Comparison of ENCODE assay signal across 8 cellular contexts in genomic region chr14:30558362-30558674, GRCh38. TPM values are rescaled to one million over a fixed set of nuclear protein-coding genes. Genes with fewer than 3 reads are reported as not detected.
DNase-seq lines count a peak whose midpoint lies in the region; ATAC-seq and TF ChIP-seq lines count a peak whose summit lies in the region.

No MANE protein-coding gene starts in this region.

- peak overlapping the region; percentile 96 to 100 (median 100) for H3K4me3 Mint-ChIP-seq in IgD-negative memory B cell
- peak overlapping the region; percentile 97 to 100 (median 99) for H3K4me3 Mint-ChIP-seq in naive thymus-derived CD4-positive, alpha-beta T cell

- ATAC-seq in naive thymus-derived CD4-positive, alpha-beta T cell: no peak
- no peak for ATAC-seq in HG03565 (IDR thresholded peaks at IDR 0.05; ENCODE audit: unreplicated experiment)

- no peaks in the 10 kb centered on the region for H3K27me3 Mint-ChIP-seq in IgD-negative memory B cell
- H3K27me3 Mint-ChIP-seq in naive thymus-derived CD4-positive, alpha-beta T cell: peaks cover 0 to 4% (median 0%) of the 10 kb centered on the region in 5 donors

- POLR2A ChIA-PET in AG04449 (lab: Yijun Ruan, JAX): interaction anchor here (1.0 kb wide), 1 partner anchor 11 kb away, joined by 5 read pairs; no protein-coding TSS in a partner anchor
- POLR2A ChIA-PET in naive thymus-derived CD4-positive, alpha-beta T cell (lab: Charles Lee): interaction anchor here (0.9 to 4.9 kb wide), 4 partner anchors 11 to 469 kb away, joined by 3 to 17 read pairs (median 4); partner anchors contain the start of gene SCFD1

- CTCF ChIA-PET in AG04449 (lab: Yijun Ruan, JAX): interaction anchor here (1.1 kb wide), 1 partner anchor 1805 kb away, joined by 3 read pairs; no protein-coding TSS in a partner anchor
- CTCF ChIA-PET in naive thymus-derived CD4-positive, alpha-beta T cell (lab: Charles Lee): interaction anchor here (0.8 kb wide), 1 partner anchor 10 kb away, joined by 3 read pairs; no protein-coding TSS in a partner anchor

- no peak for DNase-seq in AG04449 (ENCODE audit: low read depth, low spot score)
- no peak for DNase-seq in choroid plexus epithelial cell (ENCODE audit: low read depth)
- DNase-seq in naive thymus-derived CD4-positive, alpha-beta T cell: no peak
- no peak for DNase-seq in kidney tubule cell (ENCODE audit: low spot score)
- DNase-seq in amygdala (lab: John Stamatoyannopoulos, UW): no peak
- DNase-seq in DMS 273 (lab: John Stamatoyannopoulos, UW; ENCODE audit: unreplicated experiment): no peak

- peak overlapping the region in 2 of 3 donors; percentile 76 to 99 for H3K27ac Mint-ChIP-seq in IgD-negative memory B cell
- peak overlapping the region; percentile 93 to 100 (median 98) for H3K27ac Mint-ChIP-seq in naive thymus-derived CD4-positive, alpha-beta T cell

- no peaks in the 10 kb centered on the region for H3K9me3 ChIP-seq in naive thymus-derived CD4-positive, alpha-beta T cell (ENCODE audit: control insufficient read depth in 2 of 3, low read length in 3 of 3)

- peaks cover 0 to 6% (median 0%) of the 10 kb centered on the region in 3 experiments for H3K36me3 ChIP-seq in naive thymus-derived CD4-positive, alpha-beta T cell (ENCODE audit: control insufficient read depth in 2 of 3, insufficient read depth in 3 of 3, low read length in 3 of 3)

- no peaks in the 10 kb centered on the region for H3K36me3 Mint-ChIP-seq in IgD-negative memory B cell
- peaks cover 0 to 19% (median 14%) of the 10 kb centered on the region in 5 donors for H3K36me3 Mint-ChIP-seq in naive thymus-derived CD4-positive, alpha-beta T cell

- TF ChIP-seq CTCF in AG04449 (IDR thresholded peaks at IDR 0.05; ENCODE audit: insufficient read depth, low read length, missing control alignments) (no peak), choroid plexus epithelial cell (conservative IDR thresholded peaks at IDR 0.05; ENCODE audit: low read depth, low read length) (no peak)

- peaks cover 5 to 12% of the 10 kb centered on the region in 2 donors for H3K4me1 ChIP-seq in naive thymus-derived CD4-positive, alpha-beta T cell (ENCODE audit: control insufficient read depth in 2 of 2, insufficient read depth in 2 of 2, low read length in 2 of 2)

- H3K4me3 ChIP-seq in AG04449 (ENCODE audit: low read depth, low read length) (peak overlapping the region; percentile 96), choroid plexus epithelial cell (ENCODE audit: low read depth, low read length) (peak overlapping the region; percentile 94)
- H3K4me3 ChIP-seq in naive thymus-derived CD4-positive, alpha-beta T cell (ENCODE audit: low read length): peak overlapping the region; percentile 76

- H3K27me3 ChIP-seq in naive thymus-derived CD4-positive, alpha-beta T cell (ENCODE audit: control insufficient read depth in 2 of 2, insufficient read depth in 2 of 2, low read length in 2 of 2): no peaks in the 10 kb centered on the region

- intact Hi-C loops in naive thymus-derived CD4-positive, alpha-beta T cell (cut with micrococcal nuclease): loop anchor here (2.0 to 10.0 kb wide), 12 partner anchors 14 to 1644 kb away; partner anchors contain the start of genes ARHGAP5 (in 2 of the 2), STRN3 (in 2 of the 2), AP4S1 (in 1 of the 2) and DTD2 (in 1 of the 2)

- H3K27ac ChIP-seq in naive thymus-derived CD4-positive, alpha-beta T cell (ENCODE audit: low read depth, low read length): peak overlapping the region; percentile 77

- H3K4me1 Mint-ChIP-seq in IgD-negative memory B cell: peaks cover 20 to 31% (median 23%) of the 10 kb centered on the region in 3 donors
- H3K4me1 Mint-ChIP-seq in naive thymus-derived CD4-positive, alpha-beta T cell: peaks cover 23 to 37% (median 24%) of the 10 kb centered on the region in 7 donors

- H3K9me3 Mint-ChIP-seq in IgD-negative memory B cell: no peaks in the 10 kb centered on the region
- peaks cover 0 to 3% (median 0%) of the 10 kb centered on the region in 11 donors for H3K9me3 Mint-ChIP-seq in naive thymus-derived CD4-positive, alpha-beta T cell

RNA-seq across cellular contexts. Expression of gene G2E3, which starts 0.6 kb away (rescaled TPM):
- 20.4 TPM for polyA plus RNA-seq in IgD-negative memory B cell
- 10 to 100 TPM; 25.0 to 29.7 (median 28.6) TPM for total RNA-seq in naive thymus-derived CD4-positive, alpha-beta T cell
- polyA plus RNA-seq in naive thymus-derived CD4-positive, alpha-beta T cell: 10 to 100 TPM; 12.6 to 18.9 TPM
